23 cellular contexts compared by ENCODE assay signal in genomic region chr15:71146597-71146996, GRCh38.
DNase-seq lines count a peak whose midpoint lies in the region; ATAC-seq and TF ChIP-seq lines count a peak whose summit lies in the region.
"Had no signal": no experiment of that assay in that cellular context is flagged by ENCODE, and none has a peak within 500 bp of the region (broad histone marks: within the 10 kb centered on the region; RNA-seq: fewer than 3 reads in every experiment).

No MANE protein-coding gene starts in this region.

- H3K4me3 Mint-ChIP-seq in nephron progenitor cell: no peak overlapping the region
- H3K4me3 Mint-ChIP-seq: activated CD4-positive, alpha-beta T cell treated with anti-CD3 and anti-CD28 coated beads, Interleukin-2, amount 10 ng/mL, durations not matched to agents 7 days and 5 days; activated CD8-positive, alpha-beta memory T cell treated with anti-CD3 and anti-CD28 coated beads, Interleukin-2, amount 10 ng/mL, durations not matched to agents 7 days and 5 days; activated naive CD4-positive, alpha-beta T cell treated with anti-CD3 and anti-CD28 coated beads, Interleukin-2, amount 10 ng/mL, durations not matched to agents 7 days and 5 days; activated T-helper 1 cell treated with anti-CD3 and anti-CD28 coated beads, Interleukin-12 subunit alpha, Interleukin-12 subunit beta, Interleukin-2, Interleukin-4 antibody, amounts not matched to agents 30 ng/mL and 10 ng/mL and 1 ng/mL, durations not matched to agents 14 hours and 24 hours and 36 hours; CD4-positive, CD25-positive, alpha-beta regulatory T cell; GM23338; T-helper 2 cell treated with Interferon-gamma antibody and Interleukin-4, amounts not matched to agents 5 μg/mL and 100 μg/mL, for 36 hours had no signal

- peaks cover 52% of the 10 kb centered on the region for H3K4me1 Mint-ChIP-seq in nephron progenitor cell
- H3K4me1 Mint-ChIP-seq: activated CD4-positive, alpha-beta T cell treated with anti-CD3 and anti-CD28 coated beads, Interleukin-2, amount 10 ng/mL, durations not matched to agents 7 days and 5 days; activated CD8-positive, alpha-beta memory T cell treated with anti-CD3 and anti-CD28 coated beads, Interleukin-2, amount 10 ng/mL, durations not matched to agents 7 days and 5 days; activated naive CD4-positive, alpha-beta T cell treated with anti-CD3 and anti-CD28 coated beads, Interleukin-2, amount 10 ng/mL, durations not matched to agents 7 days and 5 days; CD4-positive, CD25-positive, alpha-beta regulatory T cell had no signal

- no peaks in the 10 kb centered on the region for H3K9me3 Mint-ChIP-seq in nephron progenitor cell
- H3K9me3 Mint-ChIP-seq: activated CD4-positive, alpha-beta T cell treated with anti-CD3 and anti-CD28 coated beads, Interleukin-2, amount 10 ng/mL, durations not matched to agents 7 days and 5 days; activated naive CD4-positive, alpha-beta T cell treated with anti-CD3 and anti-CD28 coated beads, Interleukin-2, amount 10 ng/mL, durations not matched to agents 7 days and 5 days; activated T-helper 1 cell treated with anti-CD3 and anti-CD28 coated beads, Interleukin-12 subunit alpha, Interleukin-12 subunit beta, Interleukin-2, Interleukin-4 antibody, amounts not matched to agents 30 ng/mL and 10 ng/mL and 1 ng/mL, durations not matched to agents 14 hours and 24 hours and 36 hours; GM23338; T-helper 2 cell treated with Interferon-gamma antibody and Interleukin-4, amounts not matched to agents 5 μg/mL and 100 μg/mL, for 36 hours had no signal

- H3K27ac ChIP-seq in 22Rv1: peak overlapping the region; percentile 62
- peak overlapping the region; percentile 66 for H3K27ac ChIP-seq in C4-2B
- peak overlapping the region; percentile 71 for H3K27ac ChIP-seq in VCaP
- H3K27ac ChIP-seq: coronary artery, psoas muscle, testis had no signal

- no peaks in the 10 kb centered on the region for H3K36me3 Mint-ChIP-seq in nephron progenitor cell (ENCODE audit: low read depth)
- H3K36me3 Mint-ChIP-seq: activated CD8-positive, alpha-beta memory T cell treated with anti-CD3 and anti-CD28 coated beads, Interleukin-2, amount 10 ng/mL, durations not matched to agents 7 days and 5 days; activated naive CD4-positive, alpha-beta T cell treated with anti-CD3 and anti-CD28 coated beads, Interleukin-2, amount 10 ng/mL, durations not matched to agents 7 days and 5 days; CD4-positive, CD25-positive, alpha-beta regulatory T cell had no signal

- ATAC-seq in GM18520 (IDR thresholded peaks at IDR 0.05; ENCODE audit: unreplicated experiment) (no peak), HG03095 (IDR thresholded peaks at IDR 0.05; ENCODE audit: unreplicated experiment) (no peak)
- ATAC-seq: activated CD8-positive, alpha-beta memory T cell treated with anti-CD3 and anti-CD28 coated beads, Interleukin-2, amount 10 ng/mL, durations not matched to agents 7 days and 5 days; GM23338; psoas muscle had no signal

- peaks cover 6% of the 10 kb centered on the region for H3K27me3 Mint-ChIP-seq in nephron progenitor cell (ENCODE audit: low read depth, poor library complexity)

- TF ChIP-seq CTCF in 22Rv1 (IDR thresholded peaks at IDR 0.05): no peak
- TF ChIP-seq CTCF in C4-2B (conservative IDR thresholded peaks at IDR 0.05): no peak
- no peak for TF ChIP-seq CTCF in VCaP (conservative IDR thresholded peaks at IDR 0.05)
- no peak for TF ChIP-seq CTCF in nephron progenitor cell (IDR thresholded peaks at IDR 0.05)

- H3K27ac Mint-ChIP-seq in nephron progenitor cell: peak overlapping the region; percentile 16
- H3K27ac Mint-ChIP-seq: activated CD4-positive, alpha-beta T cell treated with anti-CD3 and anti-CD28 coated beads, Interleukin-2, amount 10 ng/mL, durations not matched to agents 7 days and 5 days; activated CD8-positive, alpha-beta memory T cell treated with anti-CD3 and anti-CD28 coated beads, Interleukin-2, amount 10 ng/mL, durations not matched to agents 7 days and 5 days; activated naive CD4-positive, alpha-beta T cell treated with anti-CD3 and anti-CD28 coated beads, Interleukin-2, amount 10 ng/mL, durations not matched to agents 7 days and 5 days; activated T-helper 1 cell treated with anti-CD3 and anti-CD28 coated beads, Interleukin-12 subunit alpha, Interleukin-12 subunit beta, Interleukin-2, Interleukin-4 antibody, amounts not matched to agents 30 ng/mL and 10 ng/mL and 1 ng/mL, durations not matched to agents 14 hours and 24 hours and 36 hours; CD4-positive, CD25-positive, alpha-beta regulatory T cell; GM23338; T-helper 2 cell treated with Interferon-gamma antibody and Interleukin-4, amounts not matched to agents 5 μg/mL and 100 μg/mL, for 36 hours had no signal

- no peak for DNase-seq in nephron progenitor cell
- DNase-seq in NCI-H82 treated with DMSO at 0.1 percent for 48 hours (lab: John Stamatoyannopoulos, UW; ENCODE audit: unreplicated experiment): no peak
- DNase-seq: activated CD4-positive, alpha-beta T cell treated with anti-CD3 and anti-CD28 coated beads, Interleukin-2, amount 10 ng/mL, durations not matched to agents 7 days and 5 days; activated CD8-positive, alpha-beta memory T cell treated with anti-CD3 and anti-CD28 coated beads, Interleukin-2, amount 10 ng/mL, durations not matched to agents 7 days and 5 days; activated naive CD4-positive, alpha-beta T cell treated with anti-CD3 and anti-CD28 coated beads, Interleukin-2, amount 10 ng/mL, durations not matched to agents 7 days and 5 days; amniotic stem cell; CD4-positive, CD25-positive, alpha-beta regulatory T cell; esophagus squamous epithelium; NCI-H1436; NCI-H2171 treated with DMSO at 0.1 percent for 48 hours; NCI-H526 treated with DMSO at 0.1 percent for 48 hours; psoas muscle; stimulated activated CD4-positive, alpha-beta T cell treated with anti-CD3 and anti-CD28 coated beads, Interleukin-2, amount 100 ng/mL, for 24 hours; testis had no signal
